ENCODE assay signal across 8 cellular contexts in the genomic region with DNA sequence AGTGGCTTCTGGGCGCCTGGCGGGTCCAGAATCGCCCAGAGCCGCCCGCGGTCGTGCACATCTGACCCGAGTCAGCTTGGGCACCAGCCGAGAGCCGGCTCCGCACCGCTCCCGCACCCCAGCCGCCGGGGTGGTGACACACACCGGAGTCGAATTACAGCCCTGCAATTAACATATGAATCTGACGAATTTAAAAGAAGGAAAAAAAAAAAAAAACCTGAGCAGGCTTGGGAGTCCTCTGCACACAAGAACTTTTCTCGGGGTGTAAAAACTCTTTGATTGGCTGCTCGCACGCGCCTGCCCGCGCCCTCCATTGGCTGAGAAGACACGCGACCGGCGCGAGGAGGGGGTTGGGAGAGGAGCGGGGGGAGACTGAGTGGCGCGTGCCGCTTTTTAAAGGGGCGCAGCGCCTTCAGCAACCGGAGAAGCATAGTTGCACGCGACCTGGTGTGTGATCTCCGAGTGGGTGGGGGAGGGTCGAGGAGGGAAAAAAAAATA. TPM values are rescaled to one million over a fixed set of nuclear protein-coding genes. Genes with fewer than 3 reads are reported as not detected.
DNase-seq lines count a peak whose midpoint lies in the region; ATAC-seq and TF ChIP-seq lines count a peak whose summit lies in the region.

A gene with protein sequence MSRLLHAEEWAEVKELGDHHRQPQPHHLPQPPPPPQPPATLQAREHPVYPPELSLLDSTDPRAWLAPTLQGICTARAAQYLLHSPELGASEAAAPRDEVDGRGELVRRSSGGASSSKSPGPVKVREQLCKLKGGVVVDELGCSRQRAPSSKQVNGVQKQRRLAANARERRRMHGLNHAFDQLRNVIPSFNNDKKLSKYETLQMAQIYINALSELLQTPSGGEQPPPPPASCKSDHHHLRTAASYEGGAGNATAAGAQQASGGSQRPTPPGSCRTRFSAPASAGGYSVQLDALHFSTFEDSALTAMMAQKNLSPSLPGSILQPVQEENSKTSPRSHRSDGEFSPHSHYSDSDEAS (plus strand): TSS at position 422 of the 498 bp plus-strand sequence. CDS start 174 bp downstream, outside the sequence.

- POLR2A ChIA-PET in PC-3 (lab: Charles Lee; ENCODE audit: unreplicated experiment), result no interaction called here
- POLR2A ChIA-PET in CD8-positive, alpha-beta memory T cell (lab: Charles Lee), result no interaction called here

- H3K9ac ChIP-seq in PC-3 (ENCODE audit: low read length) (no peak within 1 kb of the TSS), endodermal cell (ENCODE audit: extremely low read depth, low read length, poor library complexity, severe bottlenecking) (no peak within 1 kb of the TSS)

- no peaks in the 10 kb centered on the region for H3K4me1 ChIP-seq in PC-3 (ENCODE audit: insufficient read depth, low read length)
- peaks cover 7% of the 10 kb centered on the region for H3K4me1 ChIP-seq in endodermal cell (ENCODE audit: control insufficient read depth, insufficient read depth, low read length)
- no peaks in the 10 kb centered on the region for H3K4me1 ChIP-seq in CD8-positive, alpha-beta memory T cell (ENCODE audit: insufficient read depth, low read length)

- H3K36me3 Mint-ChIP-seq in endodermal cell (ENCODE audit: low read depth), result no peaks in the 10 kb centered on the region
- H3K36me3 Mint-ChIP-seq in natural killer cell treated with Interleukin-12 subunit alpha and Interleukin-12 subunit beta and Interleukin-15 and Interleukin-18, amount 100 ng/mL, for 72 hours, result peaks cover 28% of the 10 kb centered on the region
- no peaks in the 10 kb centered on the region for H3K36me3 Mint-ChIP-seq in CD8-positive, alpha-beta memory T cell

- peak within 1 kb of the TSS; percentile 48 for H3K4me3 ChIP-seq in PC-3 (ENCODE audit: low read length)
- peak within 1 kb of the TSS; percentile 73 for H3K4me3 ChIP-seq in endodermal cell (ENCODE audit: low read length)
- no peak within 1 kb of the TSS for H3K4me3 ChIP-seq in CD8-positive, alpha-beta memory T cell (ENCODE audit: low read length)

- 0% methylated on average over 19 to 40 of the region's 40 CpGs for WGBS in endodermal cell (ENCODE audit: insufficient coverage in 1 of 2, insufficient read length in 1 of 2), 2 experiments

- H3K36me3 ChIP-seq in PC-3 (ENCODE audit: low read depth, low read length) (no peaks in the 10 kb centered on the region), endodermal cell (ENCODE audit: control insufficient read depth, insufficient read depth, low read length) (no peaks in the 10 kb centered on the region)
- H3K36me3 ChIP-seq in CD8-positive, alpha-beta memory T cell (ENCODE audit: insufficient read depth, low read length), result no peaks in the 10 kb centered on the region

- H3K27me3 Mint-ChIP-seq in endodermal cell (ENCODE audit: insufficient read depth), result peaks cover 99% of the 10 kb centered on the region
- peaks cover 48 to 65% of the 10 kb centered on the region in 2 donors for H3K27me3 Mint-ChIP-seq in natural killer cell treated with Interleukin-12 subunit alpha and Interleukin-12 subunit beta and Interleukin-15 and Interleukin-18, amount 100 ng/mL, for 72 hours
- H3K27me3 Mint-ChIP-seq in CD8-positive, alpha-beta memory T cell, result peaks cover 45 to 65% of the 10 kb centered on the region in 2 donors

- H3K27me3 ChIP-seq in PC-3 (ENCODE audit: low read length) (peaks cover 71% of the 10 kb centered on the region), endodermal cell (ENCODE audit: control insufficient read depth, insufficient read depth, low read length, poor library complexity, severe bottlenecking) (peaks cover 99% of the 10 kb centered on the region)
- peaks cover 17% of the 10 kb centered on the region for H3K27me3 ChIP-seq in CD8-positive, alpha-beta memory T cell (ENCODE audit: insufficient read depth, low read length, poor library complexity, severe bottlenecking)

- H3K9me3 Mint-ChIP-seq in endodermal cell, result no peaks in the 10 kb centered on the region
- H3K9me3 Mint-ChIP-seq in natural killer cell treated with Interleukin-12 subunit alpha and Interleukin-12 subunit beta and Interleukin-15 and Interleukin-18, amount 100 ng/mL, for 72 hours, result no peaks in the 10 kb centered on the region
- peaks cover 0 to 23% (median 9%) of the 10 kb centered on the region in 5 donors for H3K9me3 Mint-ChIP-seq in CD8-positive, alpha-beta memory T cell

- H3K27ac Mint-ChIP-seq in endodermal cell, result peak within 1 kb of the TSS; percentile 80
- no peak within 1 kb of the TSS for H3K27ac Mint-ChIP-seq in natural killer cell treated with Interleukin-12 subunit alpha and Interleukin-12 subunit beta and Interleukin-15 and Interleukin-18, amount 100 ng/mL, for 72 hours
- H3K27ac Mint-ChIP-seq in CD8-positive, alpha-beta memory T cell, result peak within 1 kb of the TSS in 1 of 8 donors; percentile 82

- peak; percentile 43; the same call in 1 of the 2 replicates for ATAC-seq in PC-3
- ATAC-seq in natural killer cell treated with Interleukin-12 subunit alpha and Interleukin-12 subunit beta and Interleukin-15 and Interleukin-18, amount 100 ng/mL, for 72 hours, result no peak

- H3K4me1 Mint-ChIP-seq in endodermal cell, result peaks cover 50% of the 10 kb centered on the region
- H3K4me1 Mint-ChIP-seq in natural killer cell treated with Interleukin-12 subunit alpha and Interleukin-12 subunit beta and Interleukin-15 and Interleukin-18, amount 100 ng/mL, for 72 hours (ENCODE audit: low read depth in 2 of 2), result peaks cover 4 to 6% of the 10 kb centered on the region in 2 donors
- H3K4me1 Mint-ChIP-seq in CD8-positive, alpha-beta memory T cell, result peaks cover 2 to 16% (median 5%) of the 10 kb centered on the region in 3 donors

- no peaks in the 10 kb centered on the region for H3K9me2 ChIP-seq in PC-3 (replicated peaks; ENCODE audit: low read length)

- no peaks in the 10 kb centered on the region for H3K9me3 ChIP-seq in PC-3 (ENCODE audit: low read length)
- no peaks in the 10 kb centered on the region for H3K9me3 ChIP-seq in endodermal cell (ENCODE audit: control insufficient read depth, low read length)
- no peaks in the 10 kb centered on the region for H3K9me3 ChIP-seq in CD8-positive, alpha-beta memory T cell (ENCODE audit: low read length)

- peak within 1 kb of the TSS; percentile 75 for H3K4me2 ChIP-seq in PC-3 (ENCODE audit: low read length)

- H3F3A ChIP-seq in PC-3 (ENCODE audit: low read length, unreplicated experiment), result no peaks in the 10 kb centered on the region

- H3K27ac ChIP-seq in PC-3 (ENCODE audit: low read length), result no peak within 1 kb of the TSS
- no peak within 1 kb of the TSS for H3K27ac ChIP-seq in endodermal cell (ENCODE audit: low read depth, low read length)
- H3K27ac ChIP-seq in CD8-positive, alpha-beta memory T cell (ENCODE audit: low read depth, low read length), result no peak within 1 kb of the TSS

- no peaks in the 10 kb centered on the region for H4K20me1 ChIP-seq in PC-3 (ENCODE audit: low read length)

- H3K79me2 ChIP-seq in PC-3 (ENCODE audit: low read length), result no peaks in the 10 kb centered on the region

- BruUV-seq in PC-3 (replicated peaks; lab: Mats Ljungman, UMichigan), result no TSS peak

- DNase-seq in NCI-H1436 (lab: John Stamatoyannopoulos, UW) (peak; percentile 9), NCI-H1436 treated with DMSO at 0.1 percent for 48 hours (lab: John Stamatoyannopoulos, UW) (no peak), PC-3 (no peak), endodermal cell (peak; percentile 94), NCI-H226 (no peak), NK-92 (lab: John Stamatoyannopoulos, UW; ENCODE audit: unreplicated experiment) (no peak)
- DNase-seq in natural killer cell treated with Interleukin-12 subunit alpha and Interleukin-12 subunit beta and Interleukin-15 and Interleukin-18, amount 100 ng/mL, for 72 hours (ENCODE audit: low spot score), result no peak
- DNase-seq in CD8-positive, alpha-beta memory T cell, result no peak

- intact Hi-C loops in PC-3 (cut with micrococcal nuclease), result no loop called here

- TF ChIP-seq CTCF in PC-3 (conservative IDR thresholded peaks at IDR 0.05; ENCODE audit: low read depth, low read length) (no peak), endodermal cell (conservative IDR thresholded peaks at IDR 0.05) (no peak)

- peak within 1 kb of the TSS; percentile 66 for H3K4me3 Mint-ChIP-seq in endodermal cell
- H3K4me3 Mint-ChIP-seq in natural killer cell treated with Interleukin-12 subunit alpha and Interleukin-12 subunit beta and Interleukin-15 and Interleukin-18, amount 100 ng/mL, for 72 hours, result peak within 1 kb of the TSS; percentile 36
- H3K4me3 Mint-ChIP-seq in CD8-positive, alpha-beta memory T cell, result peak within 1 kb of the TSS in 2 of 7 donors; percentile 9 to 23

- CTCF ChIA-PET in PC-3 (lab: Charles Lee), result no interaction called here
- CTCF ChIA-PET in CD8-positive, alpha-beta memory T cell (lab: Charles Lee), result no interaction called here

- peak within 1 kb of the TSS; percentile 48; the same call in 1 of the 2 replicates for H2AFZ ChIP-seq in PC-3 (ENCODE audit: low read length)

RNA-seq across cellular contexts. Expression of the gene that starts here (rescaled TPM):
- total RNA-seq in PC-3 (2014; rRNA removed), result not detected in 2 replicates
- total RNA-seq in endodermal cell, result 1 to 10 TPM; 1.0 to 1.6 TPM
- 13.9 TPM for polyA plus RNA-seq in endodermal cell (2013, experiment 1 of 2)
- polyA plus RNA-seq in endodermal cell (2013, experiment 2 of 2), result 10.4 TPM
- total RNA-seq in natural killer cell treated with Interleukin-12 subunit alpha and Interleukin-12 subunit beta and Interleukin-15 and Interleukin-18, amount 100 ng/mL, for 72 hours, result not detected
- total RNA-seq in CD8-positive, alpha-beta memory T cell, result not detected
- polyA plus RNA-seq in CD8-positive, alpha-beta memory T cell, result not detected

Comparison
In these comparisons a context has a peak if more than half of its experiments do, and no peak if none do; other contexts are left out.
1. DNase-seq: peak in NCI-H1436 (single experiment) and endodermal cell (single experiment); none in NCI-H1436 treated with DMSO at 0.1 percent for 48 hours (single experiment), PC-3 (single experiment), natural killer cell treated with Interleukin-12 subunit alpha and Interleukin-12 subunit beta and Interleukin-15 and Interleukin-18, amount 100 ng/mL, for 72 hours (single experiment), NCI-H226 (single experiment), CD8-positive, alpha-beta memory T cell (0 of 5) and NK-92 (single experiment).
2. Peak in ATAC-seq, H3K4me3 ChIP-seq and H3K4me2 ChIP-seq in PC-3; RNA of the gene not detected or under 1 TPM.